14 cellular contexts compared by ENCODE assay signal in the genomic region with DNA sequence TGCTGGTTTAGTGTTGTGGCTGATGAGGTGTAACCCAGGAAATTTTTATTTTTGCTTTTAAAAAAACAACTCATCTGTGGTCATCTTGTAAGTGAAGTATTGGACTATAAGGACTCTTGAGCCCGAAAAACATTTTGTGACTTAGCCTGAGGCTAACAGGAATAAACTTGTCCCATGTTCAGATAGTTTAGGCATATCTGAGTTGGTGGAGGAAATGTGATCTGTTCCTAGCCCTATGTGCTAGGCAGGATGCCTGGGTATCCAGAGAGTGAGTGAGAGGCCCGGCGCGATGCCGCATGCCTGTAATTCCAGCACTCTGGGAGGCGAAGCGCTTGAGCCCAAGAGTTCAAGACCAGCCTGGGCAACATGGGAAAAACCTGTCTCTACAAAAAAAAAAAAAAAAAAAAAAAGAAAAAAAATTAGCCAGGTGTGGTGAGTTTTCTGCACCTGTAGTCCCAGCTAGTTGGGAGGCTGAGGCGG. TPM values are rescaled to one million over a fixed set of nuclear protein-coding genes. Genes with fewer than 3 reads are reported as not detected.
A peak's percentile ranks its signal among the peaks of the same experiment; 100 is the strongest.
DNase-seq lines count a peak whose midpoint lies in the region; ATAC-seq and TF ChIP-seq lines count a peak whose summit lies in the region.
"Had no signal": no experiment of that assay in that cellular context is flagged by ENCODE, and none has a peak within 500 bp of the region (broad histone marks: within the 10 kb centered on the region; RNA-seq: fewer than 3 reads in every experiment).

No MANE protein-coding gene starts in this region.

- no peak for TF ChIP-seq POLR2A in stomach (IDR thresholded peaks at IDR 0.05)

- CTCF ChIA-PET in SK-N-SH (lab: Yijun Ruan, JAX) (no interaction called here), OCI-LY7 (lab: Charles Lee; ENCODE audit: unreplicated experiment) (no interaction called here)

- intact Hi-C loops in stomach (cut with DNase I; ENCODE audit: low total_unique reads), result no loop called here
- intact Hi-C loops in OCI-LY7 (cut with micrococcal nuclease; ENCODE audit: unreplicated experiment), result no loop called here

- no peaks in the 10 kb centered on the region for H3K9me3 Mint-ChIP-seq in activated T-cell treated with anti-CD3 and anti-CD28 coated beads, Interleukin-2, amount 50 U/mL, for 24 hours
- H3K9me3 Mint-ChIP-seq: activated CD4-positive, alpha-beta T cell treated with anti-CD3 and anti-CD28 coated beads, Interleukin-2, amount 10 ng/mL, durations not matched to agents 7 days and 5 days had no signal

- no peak for DNase-seq in activated T-cell treated with anti-CD3 and anti-CD28 coated beads, Interleukin-2, amount 50 U/mL, for 24 hours
- DNase-seq in activated T-cell treated with anti-CD3 and anti-CD28 coated beads for 4 hours (no peak), SK-N-SH (no peak), foreskin keratinocyte (no peak), stomach (no peak), NAMALWA (ENCODE audit: low spot score) (no peak), OCI-LY7 (ENCODE audit: low spot score) (no peak)
- DNase-seq: activated CD4-positive, alpha-beta T cell treated with anti-CD3 and anti-CD28 coated beads, Interleukin-2, amount 10 ng/mL, durations not matched to agents 7 days and 5 days; GDM1; kidney had no signal

- 47% methylated on average over 8 of the region's 8 CpGs for WGBS in SK-N-SH (ENCODE audit: low lambda C conversion rate)
- WGBS in stomach, 5 donors, result 81 to 87% (median 86%) methylated on average over 1 to 8 of the region's 8 CpGs

- H3K4me3 Mint-ChIP-seq in activated T-cell treated with anti-CD3 and anti-CD28 coated beads, Interleukin-2, amount 50 U/mL, for 24 hours, result peak overlapping the region; percentile 85

- ATAC-seq in foreskin keratinocyte, result peak; percentile 32
- no peak for ATAC-seq in GM21576 (IDR thresholded peaks at IDR 0.05; ENCODE audit: unreplicated experiment)

- TF ChIP-seq RAD21 in SK-N-SH (IDR thresholded peaks at IDR 0.05; ENCODE audit: low read length), result no peak

- H3K27ac Mint-ChIP-seq in activated T-cell treated with anti-CD3 and anti-CD28 coated beads, Interleukin-2, amount 50 U/mL, for 24 hours, result peak overlapping the region; percentile 60
- H3K27ac Mint-ChIP-seq: activated CD4-positive, alpha-beta T cell treated with anti-CD3 and anti-CD28 coated beads, Interleukin-2, amount 10 ng/mL, durations not matched to agents 7 days and 5 days had no signal

- BruUV-seq in OCI-LY7 (replicated peaks; lab: Mats Ljungman, UMichigan), result no TSS peak

- H3F3A ChIP-seq in SK-N-SH (replicated peaks; ENCODE audit: insufficient read depth), result peaks cover 42% of the 10 kb centered on the region

- peaks cover 31% of the 10 kb centered on the region for H3K27me3 Mint-ChIP-seq in activated T-cell treated with anti-CD3 and anti-CD28 coated beads, Interleukin-2, amount 50 U/mL, for 24 hours
- H3K27me3 Mint-ChIP-seq: activated CD4-positive, alpha-beta T cell treated with anti-CD3 and anti-CD28 coated beads, Interleukin-2, amount 10 ng/mL, durations not matched to agents 7 days and 5 days had no signal

- H3K9me3 ChIP-seq in SK-N-SH, result no peaks in the 10 kb centered on the region
- no peaks in the 10 kb centered on the region for H3K9me3 ChIP-seq in stomach
- no peaks in the 10 kb centered on the region for H3K9me3 ChIP-seq in OCI-LY7 (ENCODE audit: low read length)

- H3K4me3 ChIP-seq in SK-N-SH (ENCODE audit: low read depth in 2 of 2, low read length in 1 of 2) (no peak overlapping the region; a peak in 1 of 4 replicates), stomach (no peak overlapping the region), OCI-LY7 (ENCODE audit: low read depth, low read length, poor library complexity, severe bottlenecking) (no peak overlapping the region)
- H3K4me3 ChIP-seq: SK-N-MC had no signal

- H3K79me2 ChIP-seq in SK-N-SH (ENCODE audit: insufficient read depth) (peaks cover 77% of the 10 kb centered on the region), OCI-LY7 (ENCODE audit: insufficient read depth, low read depth, low read length) (peaks cover 53% of the 10 kb centered on the region)
- H3K79me2 ChIP-seq: parathyroid adenoma had no signal

- H3K27me3 ChIP-seq in SK-N-SH (ENCODE audit: insufficient read depth) (no peaks in the 10 kb centered on the region), foreskin keratinocyte (no peaks in the 10 kb centered on the region), stomach (no peaks in the 10 kb centered on the region)

- H3K4me2 ChIP-seq in SK-N-SH (peak overlapping the region; percentile 65), OCI-LY7 (ENCODE audit: low read length) (no peak overlapping the region)
- H3K4me2 ChIP-seq: KMS-11 had no signal

- H4K20me1 ChIP-seq in SK-N-SH (ENCODE audit: insufficient read depth), result peaks cover 46% of the 10 kb centered on the region
- H4K20me1 ChIP-seq in OCI-LY7 (ENCODE audit: insufficient read depth, low read length), result no peaks in the 10 kb centered on the region; the same call in 1 of the 2 replicates

- POLR2A ChIA-PET in SK-N-SH (lab: Yijun Ruan, JAX) (no interaction called here), OCI-LY7 (lab: Charles Lee) (no interaction called here)

- peaks cover 54% of the 10 kb centered on the region for H3K4me1 Mint-ChIP-seq in activated T-cell treated with anti-CD3 and anti-CD28 coated beads, Interleukin-2, amount 50 U/mL, for 24 hours (ENCODE audit: low read depth)

- peak overlapping the region; percentile 50 for H3K9ac ChIP-seq in SK-N-SH
- H3K9ac ChIP-seq: KMS-11, parathyroid adenoma had no signal

- TF ChIP-seq CTCF in SK-N-SH (IDR thresholded peaks at IDR 0.05) (no peak), foreskin keratinocyte (conservative IDR thresholded peaks at IDR 0.05) (no peak), stomach (IDR thresholded peaks at IDR 0.05) (no peak), OCI-LY7 (conservative IDR thresholded peaks at IDR 0.05; ENCODE audit: low read length) (no peak)

- H3K36me3 Mint-ChIP-seq in activated T-cell treated with anti-CD3 and anti-CD28 coated beads, Interleukin-2, amount 50 U/mL, for 24 hours (ENCODE audit: low read depth), result peaks cover 26% of the 10 kb centered on the region

- no peaks in the 10 kb centered on the region for H3K9me2 ChIP-seq in SK-N-SH
- H3K9me2 ChIP-seq in OCI-LY7 (ENCODE audit: insufficient read depth, low read length), result no peaks in the 10 kb centered on the region

- H3K27ac ChIP-seq in SK-N-SH (ENCODE audit: low read depth in 2 of 2, low read length in 1 of 2) (peak overlapping the region; percentile 31 to 93; a peak in 3 of 4 replicates), foreskin keratinocyte (peak overlapping the region; percentile 89), stomach (peak overlapping the region in 3 of 5 donors; percentile 57 to 87 (median 59)), OCI-LY7 (ENCODE audit: low read depth, low read length, poor library complexity, severe bottlenecking) (no peak overlapping the region)
- H3K27ac ChIP-seq: KMS-11, parathyroid adenoma, SK-N-MC had no signal

- H3K4me1 ChIP-seq in SK-N-SH (ENCODE audit: control insufficient read depth in 1 of 2, insufficient read depth in 2 of 2, low read depth in 1 of 2, low read length in 1 of 2), result peaks cover 16 to 30% of the 10 kb centered on the region in 2 experiments
- peaks cover 8% of the 10 kb centered on the region for H3K4me1 ChIP-seq in foreskin keratinocyte
- peaks cover 0 to 36% (median 17%) of the 10 kb centered on the region in 4 donors for H3K4me1 ChIP-seq in stomach
- H3K4me1 ChIP-seq in OCI-LY7 (ENCODE audit: insufficient read depth, low read length, poor library complexity, severe bottlenecking), result peaks cover 18% of the 10 kb centered on the region
- H3K4me1 ChIP-seq: parathyroid adenoma had no signal

- H3K36me3 ChIP-seq in SK-N-SH (replicated peaks in 1 of 2; ENCODE audit: control insufficient read depth in 1 of 2, insufficient read depth in 2 of 2, low read length in 1 of 2) (no peaks in the 10 kb centered on the region), stomach (no peaks in the 10 kb centered on the region), OCI-LY7 (ENCODE audit: insufficient read depth, low read length) (peaks cover 8% of the 10 kb centered on the region; the same call in 1 of the 2 replicates)

- TF ChIP-seq EP300 in SK-N-SH (IDR thresholded peaks at IDR 0.05; ENCODE audit: borderline replicate concordance in 1 of 2, low read depth in 1 of 2, low read length in 1 of 2) (no peak; a peak in 1 of 4 replicates), stomach (IDR thresholded peaks at IDR 0.05) (no peak)

- H2AFZ ChIP-seq in SK-N-SH (ENCODE audit: low read depth) (no peak overlapping the region), OCI-LY7 (ENCODE audit: low read length) (no peak overlapping the region)
- H2AFZ ChIP-seq: parathyroid adenoma had no signal

TF ChIP-seq in SK-N-SH, 30 proteins besides CTCF, POLR2A, EP300 and RAD21:
- 0 out of 2 replicates have a peak, but pooled peaks have one; percentile 28 for TF ChIP-seq MAX (IDR thresholded peaks at IDR 0.05; ENCODE audit: low read depth)
- peak; percentile 18; the same call in 1 of the 2 replicates for TF ChIP-seq MEF2A (IDR thresholded peaks at IDR 0.05; ENCODE audit: borderline replicate concordance, low read depth)
- no peak for TF ChIP-seq GATA2 (CRISPR knock-in tag; IDR thresholded peaks at IDR 0.05)
- TF ChIP-seq FOXM1 (IDR thresholded peaks at IDR 0.05; ENCODE audit: low read depth), result 0 out of 2 replicates have a peak, but pooled peaks have one; percentile 10
- TF ChIP-seq TEAD4 (IDR thresholded peaks at IDR 0.05; ENCODE audit: borderline replicate concordance, insufficient read depth), result 0 out of 2 replicates have a peak, but pooled peaks have one; percentile 5
- TF ChIP-seq, protein P1, sequence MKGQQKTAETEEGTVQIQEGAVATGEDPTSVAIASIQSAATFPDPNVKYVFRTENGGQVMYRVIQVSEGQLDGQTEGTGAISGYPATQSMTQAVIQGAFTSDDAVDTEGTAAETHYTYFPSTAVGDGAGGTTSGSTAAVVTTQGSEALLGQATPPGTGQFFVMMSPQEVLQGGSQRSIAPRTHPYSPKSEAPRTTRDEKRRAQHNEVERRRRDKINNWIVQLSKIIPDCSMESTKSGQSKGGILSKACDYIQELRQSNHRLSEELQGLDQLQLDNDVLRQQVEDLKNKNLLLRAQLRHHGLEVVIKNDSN (IDR thresholded peaks at IDR 0.05; ENCODE audit: borderline replicate concordance, low read depth), result no peak
- no peak for TF ChIP-seq YY1 (IDR thresholded peaks at IDR 0.05; ENCODE audit: low read depth)

RNA-seq across cellular contexts. Expression of gene SMS, which starts 3.7 kb away (rescaled TPM):
- 86.9 and 116 TPM in 2 replicates for polyA plus RNA-seq in SK-N-SH (2012; rRNA removed)
- polyA plus RNA-seq in SK-N-SH (2012; cell fraction: cytosol; rRNA removed), result 134 and 161 TPM in 2 replicates
- 45.9 and 53.9 TPM in 2 replicates for polyA plus RNA-seq in SK-N-SH (2012; cell fraction: nucleus; rRNA removed)
- 170 and 201 TPM in 2 replicates for total RNA-seq in foreskin keratinocyte
- polyA plus RNA-seq in foreskin keratinocyte, result 125 and 160 TPM in 2 replicates
- total RNA-seq in stomach, result 10 to 100 TPM in 4 of 5 donors, 1 to 10 TPM in 1; 9.6 to 75.8 (median 65.2) TPM
- 10 to 100 TPM; 41.2 to 48.8 (median 43.9) TPM for polyA plus RNA-seq in stomach
- total RNA-seq in OCI-LY7 (2014; rRNA removed; shearing (Covaris generic)), result 59.6 and 64.9 TPM in 2 replicates
- total RNA-seq in OCI-LY7 (2022), result 86.3 and 88.3 TPM in 2 replicates
